ENCODE assay signal across 8 cellular contexts in genomic region chr3:194685050-194685722, GRCh38. TPM values are rescaled to one million over a fixed set of nuclear protein-coding genes. Genes with fewer than 3 reads are reported as not detected.
A peak's percentile ranks its signal among the peaks of the same experiment; 100 is the strongest.
DNase-seq lines count a peak whose midpoint lies in the region; ATAC-seq and TF ChIP-seq lines count a peak whose summit lies in the region.

No MANE protein-coding gene starts in this region.

- no peaks in the 10 kb centered on the region for H3K9me3 Mint-ChIP-seq in CD4-positive, alpha-beta memory T cell
- H3K9me3 Mint-ChIP-seq in naive thymus-derived CD4-positive, alpha-beta T cell: peaks cover 0 to 2% (median 0%) of the 10 kb centered on the region in 11 donors

- no peak for ATAC-seq in naive thymus-derived CD4-positive, alpha-beta T cell

- peak overlapping the region; percentile 85 to 98 (median 94) for H3K4me3 Mint-ChIP-seq in CD4-positive, alpha-beta memory T cell
- H3K4me3 Mint-ChIP-seq in naive thymus-derived CD4-positive, alpha-beta T cell: peak overlapping the region; percentile 79 to 98 (median 92)

- H3K27me3 Mint-ChIP-seq in CD4-positive, alpha-beta memory T cell: no peaks in the 10 kb centered on the region
- H3K27me3 Mint-ChIP-seq in naive thymus-derived CD4-positive, alpha-beta T cell: peaks cover 0 to 55% (median 5%) of the 10 kb centered on the region in 5 donors

- peak overlapping the region; percentile 49 to 91 (median 82) for H3K27ac Mint-ChIP-seq in CD4-positive, alpha-beta memory T cell
- H3K27ac Mint-ChIP-seq in naive thymus-derived CD4-positive, alpha-beta T cell: peak overlapping the region in 7 of 9 donors; percentile 14 to 82 (median 67)

- intact Hi-C loops in CD4-positive, alpha-beta memory T cell (cut with micrococcal nuclease): loop anchor here (1.0 to 5.0 kb wide), 3 partner anchors 13 to 842 kb away; partner anchors contain the start of gene LSG1
- intact Hi-C loops in ascending aorta (cut with DNase I): loop anchor here (1.0 to 5.0 kb wide), 4 partner anchors 54 to 574 kb away; no protein-coding TSS in a partner anchor
- intact Hi-C loops in naive thymus-derived CD4-positive, alpha-beta T cell (cut with micrococcal nuclease): loop anchor here (1.0 to 5.0 kb wide), 7 partner anchors 13 to 757 kb away; partner anchors contain the start of genes ACAP2 (in 1 of the 2), HES1 (in 1 of the 2) and LSG1 (in 1 of the 2)

- peak overlapping the region; percentile 40 for H3K27ac ChIP-seq in CD4-positive, alpha-beta memory T cell (ENCODE audit: low read depth, low read length)
- H3K27ac ChIP-seq in ascending aorta (peak overlapping the region; percentile 72 to 79), caudate nucleus (ENCODE audit: low read depth, low read length) (no peak overlapping the region)
- H3K27ac ChIP-seq in naive thymus-derived CD4-positive, alpha-beta T cell (ENCODE audit: low read depth, low read length): peak overlapping the region; percentile 51

- no peak for TF ChIP-seq CTCF in HFF-Myc (IDR thresholded peaks at IDR 0.05; ENCODE audit: low read depth, low read length, missing control alignments)
- TF ChIP-seq CTCF in ascending aorta (IDR thresholded peaks at IDR 0.05): no peak

- H3K4me1 ChIP-seq in CD4-positive, alpha-beta memory T cell (ENCODE audit: insufficient read depth, low read length): peaks cover 51% of the 10 kb centered on the region
- H3K4me1 ChIP-seq in ascending aorta: peaks cover 13 to 16% of the 10 kb centered on the region in 2 donors
- peaks cover 19 to 26% of the 10 kb centered on the region in 2 donors for H3K4me1 ChIP-seq in naive thymus-derived CD4-positive, alpha-beta T cell (ENCODE audit: control insufficient read depth in 2 of 2, insufficient read depth in 2 of 2, low read length in 2 of 2)

- no peaks in the 10 kb centered on the region for H3K36me3 ChIP-seq in CD4-positive, alpha-beta memory T cell (ENCODE audit: insufficient read depth, low read length)
- no peaks in the 10 kb centered on the region for H3K36me3 ChIP-seq in ascending aorta
- H3K36me3 ChIP-seq in naive thymus-derived CD4-positive, alpha-beta T cell (ENCODE audit: control insufficient read depth in 2 of 3, insufficient read depth in 3 of 3, low read length in 3 of 3): no peaks in the 10 kb centered on the region

- POLR2A ChIA-PET in CD4-positive, alpha-beta memory T cell (lab: Charles Lee; ENCODE audit: partially characterized antibody): interaction anchor here (0.9 to 8.1 kb wide), 10 partner anchors 11 to 858 kb away, joined by 3 to 262 read pairs (median 13); partner anchors contain the start of genes LSG1, PPP1R2 and XXYLT1
- POLR2A ChIA-PET in naive thymus-derived CD4-positive, alpha-beta T cell (lab: Charles Lee): interaction anchor here (1.1 to 5.0 kb wide), 2 partner anchors 15 to 38 kb away, joined by 3 to 69 read pairs; partner anchors contain the start of gene LSG1

- H3K4me1 Mint-ChIP-seq in CD4-positive, alpha-beta memory T cell: peaks cover 25 to 59% (median 44%) of the 10 kb centered on the region in 4 donors
- peaks cover 24 to 57% (median 45%) of the 10 kb centered on the region in 7 donors for H3K4me1 Mint-ChIP-seq in naive thymus-derived CD4-positive, alpha-beta T cell

- H3K4me3 ChIP-seq in CD4-positive, alpha-beta memory T cell (ENCODE audit: low read length in 2 of 2): peak overlapping the region; percentile 39 to 58
- H3K4me3 ChIP-seq in HFF-Myc (replicated peaks; ENCODE audit: low read depth, low read length) (peak overlapping the region; percentile 78), ascending aorta (peak overlapping the region; percentile 56 to 80)
- H3K4me3 ChIP-seq in naive thymus-derived CD4-positive, alpha-beta T cell (ENCODE audit: low read length): peak overlapping the region; percentile 68

- DNase-seq in CD4-positive, alpha-beta memory T cell: peak in 2 of 5 donors; percentile 11 to 38
- no peak for DNase-seq in HFF-Myc (ENCODE audit: extremely low read depth, low read depth)
- DNase-seq in ascending aorta (ENCODE audit: low spot score in 2 of 2): no peak
- DNase-seq in naive thymus-derived CD4-positive, alpha-beta T cell: no peak
- DNase-seq in ureter (ENCODE audit: low spot score): no peak
- no peak for DNase-seq in mucosa of gallbladder (ENCODE audit: low spot score)
- no peak for DNase-seq in caudate nucleus (lab: John Stamatoyannopoulos, UW)
- no peak for DNase-seq in NCI-H1694 (lab: John Stamatoyannopoulos, UW)

- CTCF ChIA-PET in CD4-positive, alpha-beta memory T cell (lab: Charles Lee; ENCODE audit: partially characterized antibody): interaction anchor here (0.6 to 9.0 kb wide), 4 partner anchors 14 to 586 kb away, joined by 3 to 281 read pairs (median 4); partner anchors contain the start of genes LSG1 and XXYLT1
- CTCF ChIA-PET in naive thymus-derived CD4-positive, alpha-beta T cell (lab: Charles Lee): interaction anchor here (1.4 to 2.9 kb wide), 2 partner anchors 422 to 499 kb away, joined by 3 to 13 read pairs; no protein-coding TSS in a partner anchor

- H3K36me3 Mint-ChIP-seq in CD4-positive, alpha-beta memory T cell: peaks cover 0 to 5% of the 10 kb centered on the region in 2 donors
- no peaks in the 10 kb centered on the region for H3K36me3 Mint-ChIP-seq in naive thymus-derived CD4-positive, alpha-beta T cell

- no peaks in the 10 kb centered on the region for H3K27me3 ChIP-seq in CD4-positive, alpha-beta memory T cell (ENCODE audit: insufficient read depth, low read length)
- H3K27me3 ChIP-seq in ascending aorta: no peaks in the 10 kb centered on the region
- no peaks in the 10 kb centered on the region for H3K27me3 ChIP-seq in naive thymus-derived CD4-positive, alpha-beta T cell (ENCODE audit: control insufficient read depth in 2 of 2, insufficient read depth in 2 of 2, low read length in 2 of 2)

- H3K9me3 ChIP-seq in CD4-positive, alpha-beta memory T cell (ENCODE audit: control insufficient read depth in 1 of 2, low read length in 2 of 2): no peaks in the 10 kb centered on the region
- H3K9me3 ChIP-seq in ascending aorta: no peaks in the 10 kb centered on the region
- H3K9me3 ChIP-seq in naive thymus-derived CD4-positive, alpha-beta T cell (ENCODE audit: control insufficient read depth in 2 of 3, low read length in 3 of 3): no peaks in the 10 kb centered on the region

RNA-seq across cellular contexts. Expression of gene FAM43A, which starts 0.5 kb away (rescaled TPM):
- 1 to 10 TPM; 9.4 to 9.9 TPM for total RNA-seq in CD4-positive, alpha-beta memory T cell
- 1 to 10 TPM in 1 of 2 donors, under 1 TPM in 1; 0.34 to 6.0 TPM for polyA plus RNA-seq in CD4-positive, alpha-beta memory T cell
- total RNA-seq in ascending aorta (53.9 TPM), ureter (5.2 TPM), mucosa of gallbladder (8.9 TPM)
- 1 to 10 TPM; 1.8 to 5.2 (median 3.5) TPM for total RNA-seq in naive thymus-derived CD4-positive, alpha-beta T cell
- 1 to 10 TPM; 1.3 to 3.5 TPM for polyA plus RNA-seq in naive thymus-derived CD4-positive, alpha-beta T cell

RNA-seq across cellular contexts. Expression of gene LSG1, which starts 13.2 kb away (rescaled TPM):
- 10 to 100 TPM; 48.4 to 49.5 TPM for total RNA-seq in CD4-positive, alpha-beta memory T cell
- 10 to 100 TPM in 1 of 2 donors, 1 to 10 TPM in 1; 9.6 to 36.3 TPM for polyA plus RNA-seq in CD4-positive, alpha-beta memory T cell
- total RNA-seq in ascending aorta: 9.4 TPM
- 10 to 100 TPM; 33.5 to 59.2 (median 54.9) TPM for total RNA-seq in naive thymus-derived CD4-positive, alpha-beta T cell
- 10 to 100 TPM; 18.4 to 41.7 TPM for polyA plus RNA-seq in naive thymus-derived CD4-positive, alpha-beta T cell
- 64.5 TPM for total RNA-seq in ureter
- total RNA-seq in mucosa of gallbladder: 31.8 TPM

RNA-seq across cellular contexts. Expression of gene TMEM44, which starts 52.0 kb away (rescaled TPM):
- 1 to 10 TPM; 1.9 to 2.1 TPM for total RNA-seq in CD4-positive, alpha-beta memory T cell
- polyA plus RNA-seq in CD4-positive, alpha-beta memory T cell: 1 to 10 TPM in 1 of 2 donors, not detected in 1; 1.3 TPM
- 2.6 TPM for total RNA-seq in ascending aorta
- 1 to 10 TPM in 4 of 5 experiments, under 1 TPM in 1; 0.86 to 2.6 (median 1.4) TPM for total RNA-seq in naive thymus-derived CD4-positive, alpha-beta T cell
- polyA plus RNA-seq in naive thymus-derived CD4-positive, alpha-beta T cell: under 1 TPM; 0.33 to 0.37 TPM
- total RNA-seq in ureter: 19.9 TPM
- total RNA-seq in mucosa of gallbladder: 20.2 TPM
